Comparison of ENCODE assay signal across 6 cellular contexts in the genomic region with DNA sequence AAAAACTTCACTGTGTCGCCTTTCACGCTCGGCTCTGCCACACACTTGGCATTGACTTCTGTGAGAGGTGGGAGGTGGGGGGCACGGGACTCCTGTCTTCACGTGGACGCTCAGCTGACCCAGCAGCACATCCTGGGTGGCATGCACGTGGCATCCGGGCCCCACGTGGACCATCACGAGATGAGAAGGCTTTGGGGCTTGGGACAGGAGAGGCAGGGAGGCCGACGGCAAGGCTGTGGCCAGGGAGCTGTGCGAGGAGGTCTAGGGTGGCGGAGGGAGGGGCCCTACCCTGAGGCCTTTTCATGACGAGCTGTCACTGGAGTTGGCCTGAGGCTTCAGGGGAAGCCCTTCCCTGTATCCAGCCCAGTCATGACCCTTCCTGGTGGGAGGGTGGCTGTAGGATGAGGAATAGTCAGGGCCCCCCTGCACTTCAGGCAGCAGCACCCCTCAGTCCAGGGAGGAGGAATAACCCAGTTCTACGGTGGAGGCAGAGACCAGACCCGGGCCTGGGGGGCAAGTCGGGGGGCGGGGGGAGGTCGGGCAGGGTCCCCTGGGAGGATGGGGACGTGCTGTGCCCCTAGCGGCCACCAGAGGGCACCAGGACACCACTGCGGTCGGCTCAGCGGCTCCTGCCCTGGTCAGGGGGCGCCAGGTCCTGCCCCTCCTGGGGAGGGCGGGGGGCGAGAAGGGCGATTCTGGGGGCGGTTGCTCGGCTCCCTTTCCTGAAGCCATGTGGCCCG. TPM values are rescaled to one million over a fixed set of nuclear protein-coding genes. Genes with fewer than 3 reads are reported as not detected.
DNase-seq lines count a peak whose midpoint lies in the region; ATAC-seq and TF ChIP-seq lines count a peak whose summit lies in the region.

No MANE protein-coding gene starts in this region.

- H3K4me3 ChIP-seq in fibroblast of villous mesenchyme (ENCODE audit: low read depth, low read length): peak overlapping the region; percentile 34

- no peak for ATAC-seq in GM18907 (IDR thresholded peaks at IDR 0.05; ENCODE audit: unreplicated experiment)
- no peak for ATAC-seq in HG02610 (IDR thresholded peaks at IDR 0.05; ENCODE audit: unreplicated experiment)

- DNase-seq in GM20000 (ENCODE audit: low spot score): peak; percentile 86
- peak; percentile 53 to 55 for DNase-seq in activated CD4-positive, alpha-beta T cell treated with anti-CD3 and anti-CD28 coated beads for 24 hours (ENCODE audit: low read depth in 2 of 2)
- DNase-seq in fibroblast of villous mesenchyme (ENCODE audit: low read depth): no peak
- DNase-seq in stimulated activated CD8-positive, alpha-beta memory T cell treated with anti-CD3 and anti-CD28 coated beads, Interleukin-15, amount 100 ng/mL, for 1 hour (ENCODE audit: low read depth): peak; percentile 42

- TF ChIP-seq CTCF in GM20000 (IDR thresholded peaks at IDR 0.05; ENCODE audit: extremely low read depth, missing control alignments) (peak; percentile 66), fibroblast of villous mesenchyme (IDR thresholded peaks at IDR 0.05; ENCODE audit: insufficient read depth, low read depth, low read length) (peak; percentile 72)

RNA-seq across cellular contexts. Expression of gene PERM1, which starts 2.0 kb away (rescaled TPM):
- total RNA-seq in fibroblast of villous mesenchyme: under 0.01 and 0.43 TPM in 2 replicates

RNA-seq across cellular contexts. Expression of gene HES4, which starts 16.0 kb away (rescaled TPM):
- 2.2 and 8.1 TPM in 2 replicates for total RNA-seq in fibroblast of villous mesenchyme

RNA-seq across cellular contexts. Expression of gene PLEKHN1, which starts 17.6 kb away (rescaled TPM):
- total RNA-seq in fibroblast of villous mesenchyme: 1.7 and 1.9 TPM in 2 replicates

RNA-seq across cellular contexts. Expression of gene KLHL17, which starts 23.5 kb away (rescaled TPM):
- 6.0 and 9.3 TPM in 2 replicates for total RNA-seq in fibroblast of villous mesenchyme

RNA-seq across cellular contexts. Expression of gene NOC2L, which starts 24.9 kb away (rescaled TPM):
- 66.7 and 76.9 TPM in 2 replicates for total RNA-seq in fibroblast of villous mesenchyme
